1 cellular context compared by ENCODE assay signal in genomic region chr4:73258668-73259551, GRCh38.
TF ChIP-seq lines count a peak whose summit lies in the region.

ANKRD17 (minus strand) TSS chr4:73258798; CDS start chr4:73258668, 130 bp downstream.

TF ChIP-seq in HCT116, 20 proteins besides CTCF, POLR2A, EP300 and RAD21 (continued from another document):
- TF ChIP-seq REST (IDR thresholded peaks at IDR 0.05; ENCODE audit: low read depth): no peak
- peak; percentile 79 for TF ChIP-seq TCF7L2 (IDR thresholded peaks at IDR 0.05; ENCODE audit: borderline replicate concordance, extremely low read depth, insufficient read depth, insufficient read length)
- peak; percentile 89 for TF ChIP-seq SRF (IDR thresholded peaks at IDR 0.05; ENCODE audit: low read depth)
- TF ChIP-seq ZFX (IDR thresholded peaks at IDR 0.05): peak; percentile 62
- TF ChIP-seq ELF1 (IDR thresholded peaks at IDR 0.05; ENCODE audit: borderline replicate concordance, low read depth): peak; percentile 87
- no peak for TF ChIP-seq ATF3 (IDR thresholded peaks at IDR 0.05)
- no peak for TF ChIP-seq ZNF274 (IDR thresholded peaks at IDR 0.05; ENCODE audit: low read depth, low read length)
- peak; percentile 87 for TF ChIP-seq ZBTB33 (IDR thresholded peaks at IDR 0.05; ENCODE audit: extremely low read depth, insufficient replicate concordance, low read length)
TF ChIP-seq in HCT116: peak in this region for 12.
